18 cellular contexts compared by ENCODE assay signal in the genomic region with DNA sequence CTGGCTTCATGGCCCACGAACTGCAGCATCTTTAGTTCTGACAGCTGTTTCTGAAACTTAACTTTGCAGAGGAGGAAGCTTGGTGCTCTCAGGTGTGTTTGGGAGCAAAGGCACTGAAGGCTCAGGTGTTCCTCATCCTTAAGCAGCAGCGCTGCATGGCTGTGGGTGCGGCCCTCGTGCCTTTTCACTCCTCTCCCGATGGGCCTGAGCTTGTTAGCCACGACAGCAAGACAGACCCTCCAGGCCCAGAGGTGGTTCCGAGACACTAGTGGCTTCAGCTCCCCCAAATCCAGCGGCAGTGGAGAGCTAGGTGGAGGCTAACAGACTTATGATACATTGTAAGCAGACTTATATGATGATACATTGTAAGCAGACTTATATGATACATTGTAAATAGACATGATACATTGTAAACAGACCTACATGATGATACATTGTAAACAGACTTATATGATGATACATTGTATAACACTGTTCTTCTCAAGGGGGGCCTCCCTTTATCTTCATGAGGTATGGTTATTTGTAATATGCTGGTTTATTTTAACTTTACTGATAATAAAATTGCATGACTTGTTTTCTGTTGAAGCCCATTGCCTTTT. TPM values are rescaled to one million over a fixed set of nuclear protein-coding genes. Genes with fewer than 3 reads are reported as not detected.
A peak's percentile ranks its signal among the peaks of the same experiment; 100 is the strongest.
DNase-seq lines count a peak whose midpoint lies in the region; ATAC-seq and TF ChIP-seq lines count a peak whose summit lies in the region.
"Had no signal": no experiment of that assay in that cellular context is flagged by ENCODE, and none has a peak within 500 bp of the region (broad histone marks: within the 10 kb centered on the region; RNA-seq: fewer than 3 reads in every experiment).

No MANE protein-coding gene starts in this region.

- peaks cover 33% of the 10 kb centered on the region for H3K4me1 Mint-ChIP-seq in activated naive CD4-positive, alpha-beta T cell treated with anti-CD3 and anti-CD28 coated beads, Interleukin-2, amount 50 U/mL, for 24 hours
- H3K4me1 Mint-ChIP-seq in stimulated activated effector memory CD8-positive, alpha-beta T cell treated with anti-CD3 and anti-CD28 coated beads, Interleukin-12 subunit alpha, Interleukin-12 subunit beta, amount 100 ng/mL, for 72 hours: peaks cover 37% of the 10 kb centered on the region

- ATAC-seq in Panc1: peak; percentile 22; the same call in 1 of the 2 replicates
- ATAC-seq in left colon: peak; percentile 61
- no peak for ATAC-seq in stimulated activated effector memory CD8-positive, alpha-beta T cell treated with anti-CD3 and anti-CD28 coated beads, Interleukin-12 subunit alpha, Interleukin-12 subunit beta, amount 100 ng/mL, for 72 hours
- ATAC-seq in HG03045 (IDR thresholded peaks at IDR 0.05; ENCODE audit: unreplicated experiment): no peak
- ATAC-seq in HG03520 (IDR thresholded peaks at IDR 0.05; ENCODE audit: unreplicated experiment): no peak

- CTCF ChIA-PET in Panc1 (lab: Charles Lee): interaction anchor here (1.5 kb wide), 1 partner anchor 10 kb away, joined by 5 read pairs; no protein-coding TSS in a partner anchor

- intact Hi-C loops in Panc1 (cut with micrococcal nuclease; ENCODE audit: unreplicated experiment): no loop called here
- intact Hi-C loops in left colon (cut with DNase I, micrococcal nuclease): no loop called here

- no peaks in the 10 kb centered on the region for H3K9me3 Mint-ChIP-seq in activated naive CD4-positive, alpha-beta T cell treated with anti-CD3 and anti-CD28 coated beads, Interleukin-2, amount 50 U/mL, for 24 hours
- no peaks in the 10 kb centered on the region for H3K9me3 Mint-ChIP-seq in stimulated activated effector memory CD8-positive, alpha-beta T cell treated with anti-CD3 and anti-CD28 coated beads, Interleukin-12 subunit alpha, Interleukin-12 subunit beta, amount 100 ng/mL, for 72 hours
- H3K9me3 Mint-ChIP-seq: H9, IgD-negative memory B cell had no signal

- H3K9me3 ChIP-seq in Panc1 (ENCODE audit: control insufficient read depth, insufficient read depth, low read depth, low read length): no peaks in the 10 kb centered on the region
- H3K9me3 ChIP-seq: Peyer's patch had no signal

- no peak overlapping the region for H3K4me3 Mint-ChIP-seq in activated naive CD4-positive, alpha-beta T cell treated with anti-CD3 and anti-CD28 coated beads, Interleukin-2, amount 50 U/mL, for 24 hours
- H3K4me3 Mint-ChIP-seq in stimulated activated effector memory CD8-positive, alpha-beta T cell treated with anti-CD3 and anti-CD28 coated beads, Interleukin-12 subunit alpha, Interleukin-12 subunit beta, amount 100 ng/mL, for 72 hours: no peak overlapping the region
- H3K4me3 Mint-ChIP-seq: H9 had no signal

- no peak overlapping the region for H3K4me3 ChIP-seq in Panc1 (ENCODE audit: low read depth in 2 of 2, low read length in 2 of 2)
- H3K4me3 ChIP-seq: Peyer's patch, SK-N-MC had no signal

- no peak for TF ChIP-seq CTCF in Panc1 (IDR thresholded peaks at IDR 0.05)

- peaks cover 45% of the 10 kb centered on the region for H3K4me1 ChIP-seq in Panc1 (ENCODE audit: control insufficient read depth, insufficient read depth, low read length)

- H3K36me3 ChIP-seq in Panc1 (ENCODE audit: control insufficient read depth, insufficient read depth, low read length): no peaks in the 10 kb centered on the region

- no peaks in the 10 kb centered on the region for H3K27me3 Mint-ChIP-seq in activated naive CD4-positive, alpha-beta T cell treated with anti-CD3 and anti-CD28 coated beads, Interleukin-2, amount 50 U/mL, for 24 hours
- H3K27me3 Mint-ChIP-seq: IgD-negative memory B cell had no signal

- peak overlapping the region; percentile 17 for H3K27ac Mint-ChIP-seq in activated naive CD4-positive, alpha-beta T cell treated with anti-CD3 and anti-CD28 coated beads, Interleukin-2, amount 50 U/mL, for 24 hours
- no peak overlapping the region for H3K27ac Mint-ChIP-seq in stimulated activated effector memory CD8-positive, alpha-beta T cell treated with anti-CD3 and anti-CD28 coated beads, Interleukin-12 subunit alpha, Interleukin-12 subunit beta, amount 100 ng/mL, for 72 hours
- H3K27ac Mint-ChIP-seq: IgD-negative memory B cell had no signal

- H3K36me3 Mint-ChIP-seq in activated naive CD4-positive, alpha-beta T cell treated with anti-CD3 and anti-CD28 coated beads, Interleukin-2, amount 50 U/mL, for 24 hours: peaks cover 17% of the 10 kb centered on the region
- peaks cover 91% of the 10 kb centered on the region for H3K36me3 Mint-ChIP-seq in stimulated activated effector memory CD8-positive, alpha-beta T cell treated with anti-CD3 and anti-CD28 coated beads, Interleukin-12 subunit alpha, Interleukin-12 subunit beta, amount 100 ng/mL, for 72 hours

- BruUV-seq in Panc1 (replicated peaks; lab: Mats Ljungman, UMichigan): no TSS peak

- no peaks in the 10 kb centered on the region for H3K27me3 ChIP-seq in Panc1 (ENCODE audit: control insufficient read depth, insufficient read depth, low read length)
- H3K27me3 ChIP-seq: Peyer's patch had no signal

- no peak for DNase-seq in activated naive CD4-positive, alpha-beta T cell (lab: John Stamatoyannopoulos, UW)
- DNase-seq in Panc1 (ENCODE audit: low read depth, low spot score) (no peak), left colon (no peak)
- no peak for DNase-seq in stimulated activated effector memory CD8-positive, alpha-beta T cell treated with anti-CD3 and anti-CD28 coated beads, Interleukin-12 subunit alpha, Interleukin-12 subunit beta, amount 100 ng/mL, for 72 hours (ENCODE audit: low spot score in 2 of 2)
- DNase-seq: DND-41, H9, MM.1S, NCI-H146, NCI-H2029 treated with DMSO at 0.1 percent for 48 hours, NCI-H2171, Peyer's patch, SHP77 had no signal

- in situ Hi-C loops in Panc1 (cut with HindIII; ENCODE audit: low pct_unique_long_range_greater_than_20kb, low sequenced_read_pairs): no loop called here

- peak overlapping the region; percentile 68 for H3K27ac ChIP-seq in Panc1 (ENCODE audit: low read length)
- H3K27ac ChIP-seq: HL-60, Peyer's patch, SK-N-MC had no signal

- POLR2A ChIA-PET in Panc1 (lab: Charles Lee): no interaction called here

RNA-seq across cellular contexts. Expression of a gene that starts 14.1 kb away (rescaled TPM):
- total RNA-seq in Panc1 (2021; ENCODE audit: unreplicated experiment) (232 TPM), left colon (100 to 1,000 TPM; 104 to 116 TPM)
- polyA plus RNA-seq in Panc1 (2012; ENCODE audit: insufficient read length): 436 TPM

Comparison
In these comparisons a context has a peak if more than half of its experiments do, and no peak if none do; other contexts are left out.
1. ATAC-seq: peak in Panc1 (single experiment) and left colon (single experiment); none in stimulated activated effector memory CD8-positive, alpha-beta T cell treated with anti-CD3 and anti-CD28 coated beads, Interleukin-12 subunit alpha, Interleukin-12 subunit beta, amount 100 ng/mL, for 72 hours (single experiment), HG03045 (single experiment) and HG03520 (single experiment).